In the genomic region with DNA sequence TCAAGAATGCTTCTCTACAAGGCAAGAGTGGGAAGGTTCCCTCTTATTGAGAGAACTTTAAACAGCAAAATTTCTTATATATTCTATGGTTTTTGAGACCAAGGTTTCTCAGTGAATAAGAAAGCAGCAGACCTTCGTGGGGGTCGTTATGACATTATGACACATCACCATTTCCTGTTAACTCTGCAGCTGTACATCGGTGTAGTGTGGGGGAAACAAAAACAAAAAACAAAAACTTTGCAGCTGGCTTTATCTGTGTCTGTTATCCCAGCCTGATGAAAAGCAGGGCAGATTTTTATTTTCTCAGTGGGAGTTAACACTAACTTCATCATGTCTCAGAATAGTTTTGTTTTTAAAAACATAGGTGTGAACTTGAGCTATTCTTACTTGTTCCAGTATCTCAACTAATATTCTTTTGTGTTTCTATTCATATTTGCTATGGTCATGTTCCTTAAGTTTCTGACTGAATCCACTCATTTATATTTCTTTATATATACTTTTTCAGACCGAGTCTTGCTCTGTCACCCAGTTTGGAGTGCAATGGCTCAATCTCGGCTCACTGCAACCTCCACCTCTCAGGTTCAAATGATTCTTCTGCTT, we compare ENCODE assay signal across 1 cellular context.
TF ChIP-seq lines count a peak whose summit lies in the region.

No MANE protein-coding gene starts in this region.

TF ChIP-seq in HepG2, 621 proteins besides CTCF, POLR2A, EP300 and RAD21:
- TF ChIP-seq ZNF224 (CRISPR knock-in tag; IDR thresholded peaks at IDR 0.05) (no peak), ZNF205 (CRISPR knock-in tag; IDR thresholded peaks at IDR 0.05) (no peak), NR2C2 (CRISPR knock-in tag; IDR thresholded peaks at IDR 0.05; ENCODE audit: borderline replicate concordance) (no peak), BCL6 (CRISPR knock-in tag; IDR thresholded peaks at IDR 0.05) (no peak), SNAPC4 (CRISPR knock-in tag; IDR thresholded peaks at IDR 0.05) (no peak), CREBL2 (CRISPR knock-in tag; IDR thresholded peaks at IDR 0.05; ENCODE audit: borderline replicate concordance) (no peak), ZNF746 (CRISPR knock-in tag; IDR thresholded peaks at IDR 0.05) (no peak), HIVEP1 (CRISPR knock-in tag; IDR thresholded peaks at IDR 0.05) (no peak), TARDBP (CRISPR knock-in tag; IDR thresholded peaks at IDR 0.05) (no peak), ZNF563 (CRISPR knock-in tag; IDR thresholded peaks at IDR 0.05) (no peak), SOX13 (IDR thresholded peaks at IDR 0.05) (no peak), SOX13 (CRISPR knock-in tag; conservative IDR thresholded peaks at IDR 0.05 in 1 of 2, IDR thresholded peaks at IDR 0.05 in 1 of 2) (no peak), FOXC1 (CRISPR knock-in tag; IDR thresholded peaks at IDR 0.05; ENCODE audit: borderline replicate concordance) (no peak), MXI1 (IDR thresholded peaks at IDR 0.05; ENCODE audit: borderline replicate concordance, low read depth, low read length) (no peak), JUNB (CRISPR knock-in tag; IDR thresholded peaks at IDR 0.05; ENCODE audit: borderline replicate concordance) (no peak)
